Comparison of ENCODE assay signal across 29 cellular contexts in genomic region chr22:49492308-49492707, GRCh38.
"Had no signal": no experiment of that assay in that cellular context is flagged by ENCODE, and none has a peak within 500 bp of the region (broad histone marks: within the 10 kb centered on the region; RNA-seq: fewer than 3 reads in every experiment).

No MANE protein-coding gene starts in this region.

- H3K9me3 ChIP-seq: body of pancreas, colonic mucosa, gastrocnemius medialis had no signal

- H3K27ac ChIP-seq: body of pancreas, colonic mucosa, dorsolateral prefrontal cortex, esophagus muscularis mucosa, foreskin keratinocyte, gastrocnemius medialis, heart right ventricle, VCaP had no signal

- H3K4me1 ChIP-seq: body of pancreas, colonic mucosa, esophagus muscularis mucosa, foreskin keratinocyte, gastrocnemius medialis, heart right ventricle had no signal

- ATAC-seq: body of pancreas; effector memory CD8-positive, alpha-beta T cell; foreskin keratinocyte; gastrocnemius medialis; WTC11 had no signal

- DNase-seq: activated CD4-positive, alpha-beta memory T cell treated with anti-CD3 and anti-CD28 coated beads, Interleukin-2, amount 10 ng/mL, durations not matched to agents 7 days and 5 days; activated CD4-positive, alpha-beta T cell treated with anti-CD3 and anti-CD28 coated beads for 1 hour; activated CD4-positive, alpha-beta T cell treated with anti-CD3 and anti-CD28 coated beads for 4 hours; activated CD4-positive, alpha-beta T cell treated with anti-CD3 and anti-CD28 coated beads, Interleukin-2, amount 10 ng/mL, durations not matched to agents 7 days and 5 days; activated CD4-positive, alpha-beta T cell treated with anti-CD3 and anti-CD28 coated beads, Interleukin-2, amount 50 U/mL, for 4 hours; activated CD8-positive, alpha-beta memory T cell treated with anti-CD3 and anti-CD28 coated beads, Interleukin-2, amount 50 U/mL, for 4 hours; activated effector memory CD4-positive, alpha-beta T cell treated with anti-CD3 and anti-CD28 coated beads, Interleukin-2, amount 50 U/mL, for 16 hours; activated naive CD4-positive, alpha-beta T cell treated with anti-CD3 and anti-CD28 coated beads for 36 hours; activated naive CD8-positive, alpha-beta T cell treated with anti-CD3 and anti-CD28 coated beads, Interleukin-2, amount 10 ng/mL, durations not matched to agents 7 days and 5 days; activated T-cell treated with anti-CD3 and anti-CD28 coated beads, Interleukin-2, amount 50 U/mL, for 1 hour; activated T-cell treated with anti-CD3 and anti-CD28 coated beads, Interleukin-2, amount 50 U/mL, for 48 hours; amniotic stem cell; anterior cingulate cortex; body of pancreas; central memory CD4-positive, alpha-beta T cell; cerebellar nuclear complex; colonic mucosa; dorsolateral prefrontal cortex; effector CD4-positive, alpha-beta T cell; effector memory CD8-positive, alpha-beta T cell; erythroblast; foreskin keratinocyte; gastrocnemius medialis; glutamatergic neuron; heart right ventricle; T-helper 2 cell had no signal

- H3K4me3 ChIP-seq: body of pancreas, colonic mucosa, dorsolateral prefrontal cortex, esophagus muscularis mucosa, gastrocnemius medialis, heart right ventricle had no signal

- H3K36me3 ChIP-seq: colonic mucosa, esophagus muscularis mucosa, gastrocnemius medialis, heart right ventricle had no signal

- H3K27me3 ChIP-seq: body of pancreas, colonic mucosa, foreskin keratinocyte, gastrocnemius medialis had no signal
